1 cellular context compared by ENCODE assay signal in genomic region chr3:144162042-144162441, GRCh38.
TF ChIP-seq lines count a peak whose summit lies in the region.

No MANE protein-coding gene starts in this region.

TF ChIP-seq in HepG2, 621 proteins besides CTCF, POLR2A, EP300 and RAD21 (continued from another document and continues in another):
- TF ChIP-seq BHLHE40 (IDR thresholded peaks at IDR 0.05; ENCODE audit: low read length) (0 out of 2 replicates have a peak, but pooled peaks have one; percentile 29), DNMT3B (CRISPR knock-in tag; conservative IDR thresholded peaks at IDR 0.05) (no peak), CREB3 (CRISPR knock-in tag; IDR thresholded peaks at IDR 0.05) (no peak), ZNF660 (CRISPR knock-in tag; IDR thresholded peaks at IDR 0.05; ENCODE audit: borderline replicate concordance, low read depth) (no peak), ZEB1 (IDR thresholded peaks at IDR 0.05; ENCODE audit: insufficient replicate concordance, low read depth) (no peak), HNRNPUL1 (IDR thresholded peaks at IDR 0.05; ENCODE audit: low read depth, low read length) (no peak), KLF6 (CRISPR knock-in tag; IDR thresholded peaks at IDR 0.05) (no peak), RFXAP (CRISPR knock-in tag; IDR thresholded peaks at IDR 0.05; ENCODE audit: borderline replicate concordance) (no peak), ZNF232 (CRISPR knock-in tag; IDR thresholded peaks at IDR 0.05; ENCODE audit: borderline replicate concordance) (no peak), ZNF878 (CRISPR knock-in tag; IDR thresholded peaks at IDR 0.05) (no peak), GABPA (IDR thresholded peaks at IDR 0.05; ENCODE audit: low read depth, low read length) (no peak), GABPA (CRISPR knock-in tag; IDR thresholded peaks at IDR 0.05; ENCODE audit: low read depth) (no peak), ZNF546 (CRISPR knock-in tag; conservative IDR thresholded peaks at IDR 0.05) (no peak), IRX3 (CRISPR knock-in tag; IDR thresholded peaks at IDR 0.05; ENCODE audit: borderline replicate concordance, low read depth) (no peak), ZNF530 (CRISPR knock-in tag; IDR thresholded peaks at IDR 0.05; ENCODE audit: low read depth) (no peak), ZNF101 (CRISPR knock-in tag; IDR thresholded peaks at IDR 0.05; ENCODE audit: borderline replicate concordance, low read depth) (no peak), ZBTB25 (CRISPR knock-in tag; IDR thresholded peaks at IDR 0.05) (no peak), KAT7 (CRISPR knock-in tag; IDR thresholded peaks at IDR 0.05; ENCODE audit: borderline replicate concordance) (no peak), ZBTB26 (CRISPR knock-in tag; IDR thresholded peaks at IDR 0.05; ENCODE audit: borderline replicate concordance) (no peak), ZNF792 (CRISPR knock-in tag; IDR thresholded peaks at IDR 0.05) (peak; percentile 45; the same call in 1 of the 2 replicates), TSC22D2 (CRISPR knock-in tag; IDR thresholded peaks at IDR 0.05; ENCODE audit: borderline replicate concordance) (no peak), ZNF841 (CRISPR knock-in tag; IDR thresholded peaks at IDR 0.05; ENCODE audit: borderline replicate concordance) (no peak), CCDC6 (CRISPR knock-in tag; IDR thresholded peaks at IDR 0.05) (no peak), FOXJ3 (CRISPR knock-in tag; IDR thresholded peaks at IDR 0.05; ENCODE audit: borderline replicate concordance) (peak; percentile 85; the same call in 1 of the 2 replicates), PREB (CRISPR knock-in tag; IDR thresholded peaks at IDR 0.05) (no peak), CBX1 (IDR thresholded peaks at IDR 0.05; ENCODE audit: low read depth) (no peak), ARNT (IDR thresholded peaks at IDR 0.05) (no peak), CENPX (CRISPR knock-in tag; IDR thresholded peaks at IDR 0.05) (no peak), ZBTB46 (CRISPR knock-in tag; IDR thresholded peaks at IDR 0.05; ENCODE audit: borderline replicate concordance) (no peak), ZNF20 (CRISPR knock-in tag; IDR thresholded peaks at IDR 0.05) (no peak), SKI (IDR thresholded peaks at IDR 0.05; ENCODE audit: partially characterized antibody) (peak; percentile 91), NR1H2 (CRISPR knock-in tag; IDR thresholded peaks at IDR 0.05; ENCODE audit: borderline replicate concordance, low read depth) (no peak), PRMT3 (CRISPR knock-in tag; IDR thresholded peaks at IDR 0.05; ENCODE audit: borderline replicate concordance, low read depth) (no peak), ZBTB40 (IDR thresholded peaks at IDR 0.05) (no peak), ZBTB40 (CRISPR knock-in tag; IDR thresholded peaks at IDR 0.05) (no peak), ZNF737 (CRISPR knock-in tag; IDR thresholded peaks at IDR 0.05; ENCODE audit: borderline replicate concordance) (no peak), PPARG (CRISPR knock-in tag; conservative IDR thresholded peaks at IDR 0.05) (no peak), ZNF567 (CRISPR knock-in tag; IDR thresholded peaks at IDR 0.05; ENCODE audit: borderline replicate concordance) (no peak), MAFK (conservative IDR thresholded peaks at IDR 0.05 in 1 of 2, IDR thresholded peaks at IDR 0.05 in 1 of 2; ENCODE audit: low read length in 2 of 2) (0 out of 4 replicates have a peak, but pooled peaks of 1 of the 2 experiments have one; percentile 3), RXRA (CRISPR knock-in tag; IDR thresholded peaks at IDR 0.05) (no peak), TEAD3 (CRISPR knock-in tag; optimal IDR thresholded peaks at IDR 0.05; ENCODE audit: borderline replicate concordance) (peak; percentile 67), ZNF710 (CRISPR knock-in tag; IDR thresholded peaks at IDR 0.05; ENCODE audit: borderline replicate concordance) (no peak), ZNF354B (CRISPR knock-in tag; IDR thresholded peaks at IDR 0.05) (no peak), MYNN (CRISPR knock-in tag; IDR thresholded peaks at IDR 0.05; ENCODE audit: low read depth) (no peak), ZNF34 (CRISPR knock-in tag; IDR thresholded peaks at IDR 0.05; ENCODE audit: borderline replicate concordance) (no peak), KDM2A (CRISPR knock-in tag; IDR thresholded peaks at IDR 0.05; ENCODE audit: borderline replicate concordance, low read depth) (no peak), GMEB2 (CRISPR knock-in tag; IDR thresholded peaks at IDR 0.05; ENCODE audit: low read depth) (no peak), NFE2 (CRISPR knock-in tag; IDR thresholded peaks at IDR 0.05) (no peak), HOXA3 (CRISPR knock-in tag; IDR thresholded peaks at IDR 0.05) (no peak)
